Comparison of ENCODE assay signal across 1 cellular context in the genomic region with DNA sequence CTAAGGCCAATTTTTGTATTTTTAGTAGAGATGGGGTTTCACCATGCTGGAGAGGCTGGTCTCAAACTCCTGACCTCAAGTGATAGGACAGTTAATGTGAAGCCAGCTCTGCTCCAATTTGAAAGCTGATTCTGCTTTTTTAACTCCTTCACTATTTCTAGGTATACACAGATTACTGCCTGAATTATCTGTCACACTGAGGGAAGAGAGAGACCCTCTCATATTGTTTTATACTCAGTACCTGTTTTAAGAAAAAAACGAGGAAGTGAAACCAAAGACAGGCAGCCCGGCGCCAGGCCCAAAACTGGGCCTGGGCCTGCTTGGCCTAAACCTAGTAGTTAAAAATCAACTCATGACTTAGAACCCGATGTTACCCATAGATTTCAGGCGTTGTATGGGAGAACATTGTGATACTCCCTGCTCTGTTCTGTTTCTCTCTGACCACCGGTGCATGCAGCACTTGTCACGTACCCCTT.
TF ChIP-seq lines count a peak whose summit lies in the region.

No MANE protein-coding gene starts in this region.

TF ChIP-seq in GM23338, 12 proteins besides CTCF, POLR2A, EP300 and RAD21 (continued from another document):
- TF ChIP-seq, protein P1, sequence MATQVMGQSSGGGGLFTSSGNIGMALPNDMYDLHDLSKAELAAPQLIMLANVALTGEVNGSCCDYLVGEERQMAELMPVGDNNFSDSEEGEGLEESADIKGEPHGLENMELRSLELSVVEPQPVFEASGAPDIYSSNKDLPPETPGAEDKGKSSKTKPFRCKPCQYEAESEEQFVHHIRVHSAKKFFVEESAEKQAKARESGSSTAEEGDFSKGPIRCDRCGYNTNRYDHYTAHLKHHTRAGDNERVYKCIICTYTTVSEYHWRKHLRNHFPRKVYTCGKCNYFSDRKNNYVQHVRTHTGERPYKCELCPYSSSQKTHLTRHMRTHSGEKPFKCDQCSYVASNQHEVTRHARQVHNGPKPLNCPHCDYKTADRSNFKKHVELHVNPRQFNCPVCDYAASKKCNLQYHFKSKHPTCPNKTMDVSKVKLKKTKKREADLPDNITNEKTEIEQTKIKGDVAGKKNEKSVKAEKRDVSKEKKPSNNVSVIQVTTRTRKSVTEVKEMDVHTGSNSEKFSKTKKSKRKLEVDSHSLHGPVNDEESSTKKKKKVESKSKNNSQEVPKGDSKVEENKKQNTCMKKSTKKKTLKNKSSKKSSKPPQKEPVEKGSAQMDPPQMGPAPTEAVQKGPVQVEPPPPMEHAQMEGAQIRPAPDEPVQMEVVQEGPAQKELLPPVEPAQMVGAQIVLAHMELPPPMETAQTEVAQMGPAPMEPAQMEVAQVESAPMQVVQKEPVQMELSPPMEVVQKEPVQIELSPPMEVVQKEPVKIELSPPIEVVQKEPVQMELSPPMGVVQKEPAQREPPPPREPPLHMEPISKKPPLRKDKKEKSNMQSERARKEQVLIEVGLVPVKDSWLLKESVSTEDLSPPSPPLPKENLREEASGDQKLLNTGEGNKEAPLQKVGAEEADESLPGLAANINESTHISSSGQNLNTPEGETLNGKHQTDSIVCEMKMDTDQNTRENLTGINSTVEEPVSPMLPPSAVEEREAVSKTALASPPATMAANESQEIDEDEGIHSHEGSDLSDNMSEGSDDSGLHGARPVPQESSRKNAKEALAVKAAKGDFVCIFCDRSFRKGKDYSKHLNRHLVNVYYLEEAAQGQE (IDR thresholded peaks at IDR 0.05; ENCODE audit: unreplicated experiment): no peak
- no peak for TF ChIP-seq JUNB (IDR thresholded peaks at IDR 0.05; ENCODE audit: unreplicated experiment)
- no peak for TF ChIP-seq STAT1 (IDR thresholded peaks at IDR 0.05; ENCODE audit: unreplicated experiment)
- TF ChIP-seq ZNF114 (CRISPR knock-in tag; IDR thresholded peaks at IDR 0.05): no peak
- no peak for TF ChIP-seq NANOG (IDR thresholded peaks at IDR 0.05; ENCODE audit: borderline replicate concordance)
